21 cellular contexts compared by ENCODE assay signal in genomic region chr5:120241400-120241799, GRCh38.
"Had no signal": no experiment of that assay in that cellular context is flagged by ENCODE, and none has a peak within 500 bp of the region (broad histone marks: within the 10 kb centered on the region; RNA-seq: fewer than 3 reads in every experiment).

No MANE protein-coding gene starts in this region.

- DNase-seq: cortex of kidney; dorsolateral prefrontal cortex; effector CD8-positive, alpha-beta T cell; islet precursor cell; lower lobe of right lung; midbrain; occipital lobe; pancreas; right cardiac atrium; small intestine; stimulated activated CD4-positive, alpha-beta T cell treated with anti-CD3 and anti-CD28 coated beads, Interleukin-4, amount 100 ng/mL, for 1 hour; stimulated activated CD8-positive, alpha-beta memory T cell treated with anti-CD3 and anti-CD28 coated beads, Interleukin-4, amount 100 ng/mL, for 48 hours; tibial artery; upper lobe of left lung; uterus had no signal

- H3K4me3 Mint-ChIP-seq: memory B cell; natural killer cell treated with Interleukin-12 subunit alpha and Interleukin-12 subunit beta and Interleukin-15 and Interleukin-18, amount 100 ng/mL, for 72 hours; stimulated activated effector memory CD8-positive, alpha-beta T cell treated with anti-CD3 and anti-CD28 coated beads, Interleukin-12 subunit alpha, Interleukin-12 subunit beta, amount 100 ng/mL, for 72 hours; stimulated activated naive CD8-positive, alpha-beta T cell treated with anti-CD3 and anti-CD28 coated beads, Interleukin-15, Interleukin-2, amounts not matched to agents 100 ng/mL and 50 ng/mL, for 24 hours had no signal

- H3K27me3 ChIP-seq: pancreas, tibial artery, upper lobe of left lung, uterus had no signal

- H3K9me3 ChIP-seq: lower lobe of right lung, pancreas, tibial artery, upper lobe of left lung, uterus had no signal

- H3K4me1 Mint-ChIP-seq: memory B cell; stimulated activated effector memory CD8-positive, alpha-beta T cell treated with anti-CD3 and anti-CD28 coated beads, Interleukin-12 subunit alpha, Interleukin-12 subunit beta, amount 100 ng/mL, for 72 hours had no signal

- ATAC-seq: left lobe of liver; lower lobe of right lung; natural killer cell treated with Interleukin-12 subunit alpha and Interleukin-12 subunit beta and Interleukin-15 and Interleukin-18, amount 100 ng/mL, for 72 hours; pancreas; right cardiac atrium; stimulated activated effector memory CD8-positive, alpha-beta T cell treated with anti-CD3 and anti-CD28 coated beads, Interleukin-12 subunit alpha, Interleukin-12 subunit beta, amount 100 ng/mL, for 72 hours had no signal

- H3K9me3 Mint-ChIP-seq: memory B cell; stimulated activated naive CD8-positive, alpha-beta T cell treated with anti-CD3 and anti-CD28 coated beads, Interleukin-15, Interleukin-2, amounts not matched to agents 100 ng/mL and 50 ng/mL, for 24 hours had no signal

- H3K4me1 ChIP-seq: lower lobe of right lung, pancreas, tibial artery, upper lobe of left lung, uterus had no signal

- H3K4me3 ChIP-seq: dorsolateral prefrontal cortex, lower lobe of right lung, pancreas, tibial artery, upper lobe of left lung, uterus had no signal

- H3K36me3 ChIP-seq: lower lobe of right lung, pancreas, tibial artery, upper lobe of left lung, uterus had no signal

- H3K27ac Mint-ChIP-seq: memory B cell; natural killer cell treated with Interleukin-12 subunit alpha and Interleukin-12 subunit beta and Interleukin-15 and Interleukin-18, amount 100 ng/mL, for 72 hours; progenitor cell of endocrine pancreas; stimulated activated effector memory CD8-positive, alpha-beta T cell treated with anti-CD3 and anti-CD28 coated beads, Interleukin-12 subunit alpha, Interleukin-12 subunit beta, amount 100 ng/mL, for 72 hours; stimulated activated naive CD8-positive, alpha-beta T cell treated with anti-CD3 and anti-CD28 coated beads, Interleukin-15, Interleukin-2, amounts not matched to agents 100 ng/mL and 50 ng/mL, for 24 hours had no signal

- H3K27ac ChIP-seq: dorsolateral prefrontal cortex, lower lobe of right lung, pancreas, tibial artery, upper lobe of left lung, uterus had no signal

- H3K27me3 Mint-ChIP-seq: natural killer cell treated with Interleukin-12 subunit alpha and Interleukin-12 subunit beta and Interleukin-15 and Interleukin-18, amount 100 ng/mL, for 72 hours; progenitor cell of endocrine pancreas; stimulated activated naive CD8-positive, alpha-beta T cell treated with anti-CD3 and anti-CD28 coated beads, Interleukin-15, Interleukin-2, amounts not matched to agents 100 ng/mL and 50 ng/mL, for 24 hours had no signal

- H3K36me3 Mint-ChIP-seq: memory B cell; stimulated activated effector memory CD8-positive, alpha-beta T cell treated with anti-CD3 and anti-CD28 coated beads, Interleukin-12 subunit alpha, Interleukin-12 subunit beta, amount 100 ng/mL, for 72 hours had no signal
